In genomic region chr15:99168601-99169580, GRCh38 we compare ENCODE assay signal across 13 cellular contexts.
DNase-seq lines count a peak whose midpoint lies in the region; ATAC-seq and TF ChIP-seq lines count a peak whose summit lies in the region.
"Had no signal": no experiment of that assay in that cellular context is flagged by ENCODE, and none has a peak within 500 bp of the region (broad histone marks: within the 10 kb centered on the region; RNA-seq: fewer than 3 reads in every experiment).

No MANE protein-coding gene starts in this region.

- H3K9me3 ChIP-seq in ascending aorta (no peaks in the 10 kb centered on the region), thyroid gland (no peaks in the 10 kb centered on the region)
- H3K9me3 ChIP-seq: neutrophil had no signal

- no peaks in the 10 kb centered on the region for H3K36me3 Mint-ChIP-seq in memory B cell

- H3K27me3 ChIP-seq in ascending aorta (no peaks in the 10 kb centered on the region), thyroid gland (no peaks in the 10 kb centered on the region)
- H3K27me3 ChIP-seq: neutrophil had no signal

- peaks cover 14% of the 10 kb centered on the region for H3K4me1 Mint-ChIP-seq in memory B cell

- H3K4me1 ChIP-seq in ascending aorta (peaks cover 8 to 22% of the 10 kb centered on the region in 2 donors), thyroid gland (peaks cover 21 to 27% of the 10 kb centered on the region in 2 donors)

- H3K27ac ChIP-seq in ascending aorta (peak overlapping the region; percentile 90 to 94), thyroid gland (peak overlapping the region; percentile 80 to 95 (median 86))
- H3K27ac ChIP-seq: HL-60, neutrophil had no signal

- TF ChIP-seq CTCF in ascending aorta (IDR thresholded peaks at IDR 0.05) = no peak
- no peak for TF ChIP-seq CTCF in thyroid gland (IDR thresholded peaks at IDR 0.05)

- peaks cover 3 to 13% of the 10 kb centered on the region in 2 donors for H3K36me3 ChIP-seq in ascending aorta
- peaks cover 0 to 3% of the 10 kb centered on the region in 2 donors for H3K36me3 ChIP-seq in thyroid gland
- H3K36me3 ChIP-seq: neutrophil had no signal

- H3K9me3 Mint-ChIP-seq in memory B cell = no peaks in the 10 kb centered on the region

- ATAC-seq in memory B cell (ENCODE audit: low read depth) (peak; percentile 56), GM21360 (IDR thresholded peaks at IDR 0.05; ENCODE audit: unreplicated experiment) (no peak), HG02623 (IDR thresholded peaks at IDR 0.05; ENCODE audit: unreplicated experiment) (no peak)

- WGBS in thyroid gland, 2 donors = 93 to 96% methylated on average over 5 of the region's 5 CpGs

- peak; percentile 42 to 67 for DNase-seq in Kasumi-1 (lab: John Stamatoyannopoulos, UW)
- peak in 1 of 2 donors; percentile 52 for DNase-seq in ascending aorta (ENCODE audit: low spot score in 2 of 2)
- DNase-seq in memory B cell (ENCODE audit: low spot score in 2 of 2) = no peak
- no peak for DNase-seq in thyroid gland
- DNase-seq in iPS-NIHi11 (ENCODE audit: low spot score) = no peak
- DNase-seq: NCI-H1436; NCI-H748 treated with DMSO at 0.1 percent for 48 hours; stimulated activated CD4-positive, alpha-beta T cell treated with anti-CD3 and anti-CD28 coated beads, Interleukin-4, amount 100 ng/mL, for 24 hours; T-helper 2 cell had no signal

- H3K4me3 ChIP-seq in ascending aorta = no peak overlapping the region
- H3K4me3 ChIP-seq in thyroid gland (replicated peaks in 1 of 3) = no peak overlapping the region

- no peak overlapping the region for H3K27ac Mint-ChIP-seq in memory B cell

- intact Hi-C loops in ascending aorta (cut with DNase I) = no loop called here
- intact Hi-C loops in thyroid gland (cut with DNase I) = no loop called here

- H3K27me3 Mint-ChIP-seq in memory B cell = no peaks in the 10 kb centered on the region

- H3K4me3 Mint-ChIP-seq in memory B cell = no peak overlapping the region

- no peak for TF ChIP-seq POLR2A in thyroid gland (IDR thresholded peaks at IDR 0.05)

Comparison
In these comparisons a context has a peak if more than half of its experiments do, and no peak if none do; other contexts are left out.
1. DNase-seq: peak in Kasumi-1 (2 of 2); none in memory B cell (0 of 2), thyroid gland (0 of 2) and iPS-NIHi11 (single experiment).